ENCODE assay signal across 32 cellular contexts in genomic region chr3:99348451-99348850, GRCh38.
"Had no signal": no experiment of that assay in that cellular context is flagged by ENCODE, and none has a peak within 500 bp of the region (broad histone marks: within the 10 kb centered on the region; RNA-seq: fewer than 3 reads in every experiment).

No MANE protein-coding gene starts in this region.

- DNase-seq: activated B cell treated with CpG ODN at 0.5 μM for 24 hours; activated CD4-positive, alpha-beta memory T cell treated with anti-CD3 and anti-CD28 coated beads for 36 hours; activated CD4-positive, alpha-beta T cell treated with anti-CD3 and anti-CD28 coated beads for 4 hours; activated CD4-positive, alpha-beta T cell treated with anti-CD3 and anti-CD28 coated beads, Interleukin-2, amount 10 ng/mL, durations not matched to agents 24 days and 14 days; activated CD4-positive, alpha-beta T cell treated with anti-CD3 and anti-CD28 coated beads, Interleukin-2, amount 50 U/mL, for 1 hour; activated CD4-positive, alpha-beta T cell treated with anti-CD3 and anti-CD28 coated beads, Interleukin-2, amount 50 U/mL, for 4 hours; activated CD4-positive, CD25-positive, alpha-beta regulatory T cell treated with anti-CD3 and anti-CD28 coated beads, Interleukin-2, amount 50 U/mL, for 72 hours; activated CD8-positive, alpha-beta memory T cell treated with anti-CD3 and anti-CD28 coated beads, Interleukin-2, amount 50 U/mL, for 4 hours; activated CD8-positive, alpha-beta T cell treated with anti-CD3 and anti-CD28 coated beads for 36 hours; activated effector memory CD4-positive, alpha-beta T cell treated with anti-CD3 and anti-CD28 coated beads, Interleukin-2, amount 50 U/mL, for 16 hours; activated gamma-delta T cell treated with Interleukin-2 at 50 U/mL for 16 hours; activated naive CD4-positive, alpha-beta T cell; activated naive CD4-positive, alpha-beta T cell treated with anti-CD3 and anti-CD28 coated beads for 36 hours; activated naive CD4-positive, alpha-beta T cell treated with anti-CD3 and anti-CD28 coated beads, Interleukin-2, amount 50 U/mL, for 16 hours; activated naive CD8-positive, alpha-beta T cell treated with anti-CD3 and anti-CD28 coated beads for 36 hours; activated T-cell treated with anti-CD3 and anti-CD28 coated beads for 4 hours; activated T-cell treated with anti-CD3 and anti-CD28 coated beads, Interleukin-2, amount 50 U/mL, for 1 hour; activated T-cell treated with anti-CD3 and anti-CD28 coated beads, Interleukin-2, amount 50 U/mL, for 4 hours; activated T-cell treated with anti-CD3 and anti-CD28 coated beads, Interleukin-2, amount 50 U/mL, for 72 hours; adrenal gland; amniotic stem cell; aorta; body of pancreas; brain microvascular endothelial cell; central memory CD4-positive, alpha-beta T cell; T-helper 1 cell; T-helper 2 cell; T-helper 9 cell had no signal

- H3K36me3 ChIP-seq: adrenal gland, brain microvascular endothelial cell, breast epithelium had no signal

- H3K4me1 ChIP-seq: adrenal gland, body of pancreas, breast epithelium had no signal

- H3K27me3 ChIP-seq: adrenal gland, body of pancreas, brain microvascular endothelial cell, breast epithelium had no signal

- FAIRE-seq: astrocyte, TTC549 had no signal

- H3K4me3 ChIP-seq: adrenal gland, body of pancreas, breast epithelium had no signal

- H3K9me3 ChIP-seq: adrenal gland, body of pancreas, breast epithelium had no signal

- H3K27ac ChIP-seq: adrenal gland, body of pancreas, brain microvascular endothelial cell, breast epithelium, VCaP had no signal
